8 cellular contexts compared by ENCODE assay signal in the genomic region with DNA sequence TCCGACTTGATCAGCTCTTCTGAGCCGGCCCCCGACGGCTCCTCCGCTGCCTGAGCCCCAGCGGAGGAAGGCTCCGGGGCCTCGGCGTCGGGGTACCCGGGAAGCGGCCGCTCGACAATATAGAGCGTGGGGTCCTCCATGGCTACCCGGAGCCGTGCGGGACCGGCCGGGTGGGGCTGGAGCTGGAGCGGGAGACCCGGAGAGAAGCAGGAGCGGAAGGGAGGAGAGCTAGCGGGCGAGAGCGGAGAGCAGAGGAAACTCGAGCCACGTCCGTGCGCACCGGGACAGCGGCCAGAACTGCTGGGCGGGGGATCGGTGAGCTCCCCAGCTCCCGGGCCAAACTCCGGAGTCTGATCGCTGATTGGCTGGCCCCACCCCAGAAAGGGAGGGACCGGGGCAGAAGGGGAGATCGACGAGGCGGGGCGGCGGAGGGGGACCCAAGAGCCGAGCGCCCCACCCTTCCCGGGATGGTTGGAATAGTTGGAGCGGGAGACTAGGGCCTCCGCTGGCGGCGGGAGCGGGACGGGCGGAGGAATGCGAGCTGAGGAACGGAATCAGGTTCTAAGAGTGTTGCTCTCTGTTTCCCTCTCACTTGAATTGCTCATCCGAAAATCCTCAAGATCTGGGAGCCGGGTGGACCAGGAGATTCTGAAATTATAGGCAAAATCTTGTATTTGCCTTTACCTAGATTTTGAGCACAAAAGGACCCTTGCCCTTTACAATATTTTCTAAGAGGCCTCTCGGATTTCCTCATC. TPM values are rescaled to one million over a fixed set of nuclear protein-coding genes. Genes with fewer than 3 reads are reported as not detected.
DNase-seq lines count a peak whose midpoint lies in the region; ATAC-seq and TF ChIP-seq lines count a peak whose summit lies in the region.

CAVIN1 (minus strand) TSS at position 299 of the 755 bp plus-strand sequence; CDS start at position 140, 159 bp downstream.

- TF ChIP-seq CTCF in CD4-positive, alpha-beta T cell (IDR thresholded peaks at IDR 0.05) = no peak
- TF ChIP-seq CTCF in HFF-Myc (IDR thresholded peaks at IDR 0.05; ENCODE audit: low read depth, low read length, missing control alignments) = no peak

- peaks cover 27% of the 10 kb centered on the region for H3K27me3 Mint-ChIP-seq in CD4-positive, alpha-beta T cell

- peaks cover 16% of the 10 kb centered on the region for H3K4me1 Mint-ChIP-seq in CD4-positive, alpha-beta T cell (ENCODE audit: low read depth)

- H3K9me3 ChIP-seq in CD4-positive, alpha-beta T cell (ENCODE audit: control insufficient read depth, low read length) = no peaks in the 10 kb centered on the region

- H3K9me3 Mint-ChIP-seq in CD4-positive, alpha-beta T cell = no peaks in the 10 kb centered on the region

- H3K36me3 Mint-ChIP-seq in CD4-positive, alpha-beta T cell (ENCODE audit: low read depth) = no peaks in the 10 kb centered on the region

- H3K4me3 ChIP-seq in HFF-Myc (replicated peaks; ENCODE audit: low read depth, low read length) = peak within 1 kb of the TSS; percentile 82

- intact Hi-C loops in CD4-positive, alpha-beta T cell (cut with DNase I, micrococcal nuclease) = loop anchor here in 1 of 2 experiments (5.0 kb wide), 1 partner anchor 39 kb away; no protein-coding TSS in a partner anchor
- intact Hi-C loops in left colon (cut with DNase I, micrococcal nuclease) = loop anchor here in 1 of 2 donors (10.0 kb wide), 1 partner anchor 102 kb away; no protein-coding TSS in a partner anchor

- no peak within 1 kb of the TSS for H3K27ac ChIP-seq in CD4-positive, alpha-beta T cell (ENCODE audit: low read depth, low read length)

- H3K27me3 ChIP-seq in CD4-positive, alpha-beta T cell (ENCODE audit: control insufficient read depth, insufficient read depth, low read length) = peaks cover 28% of the 10 kb centered on the region

- no peak for DNase-seq in CD4-positive, alpha-beta T cell
- DNase-seq in HFF-Myc (ENCODE audit: extremely low read depth, low read depth) (peak; percentile 85), T1000 (lab: John Stamatoyannopoulos, UW) (peak; percentile 95), ecto neural progenitor cell (ENCODE audit: low spot score) (peak; percentile 95), left colon (peak; percentile 88 to 93), smooth muscle cell of the brain vasculature (ENCODE audit: low read depth, low spot score) (peak; percentile 83), NCI-H1417 treated with DMSO at 0.1 percent for 48 hours (lab: John Stamatoyannopoulos, UW) (no peak)

- POLR2A ChIA-PET in CD4-positive, alpha-beta T cell (lab: Charles Lee) = interaction anchor here (0.6 to 2.5 kb wide), 12 partner anchors 16 to 205 kb away, joined by 3 to 12 read pairs (median 4); partner anchors contain the start of genes NAGLU, RETREG3, STAT3 and TUBG1

- H3K27ac Mint-ChIP-seq in CD4-positive, alpha-beta T cell = no peak within 1 kb of the TSS

- peak within 1 kb of the TSS; percentile 88 for H3K4me3 Mint-ChIP-seq in CD4-positive, alpha-beta T cell

- peak; percentile 35 for ATAC-seq in CD4-positive, alpha-beta T cell (ENCODE audit: poor library complexity)
- ATAC-seq in left colon (peak; percentile 81), HG02623 (IDR thresholded peaks at IDR 0.05; ENCODE audit: unreplicated experiment) (no peak)

- CTCF ChIA-PET in CD4-positive, alpha-beta T cell (lab: Charles Lee) = interaction anchor here (0.8 to 2.4 kb wide), 3 partner anchors 94 to 111 kb away, joined by 3 to 4 read pairs (median 4); no protein-coding TSS in a partner anchor

RNA-seq across cellular contexts. Expression of gene CAVIN1, which starts in this region (rescaled TPM):
- total RNA-seq in CD4-positive, alpha-beta T cell = under 1 TPM; 0.14 to 0.16 TPM
- 10 to 100 TPM; 21.9 to 62.0 TPM for total RNA-seq in left colon

Comparison
In these comparisons a context has a peak if more than half of its experiments do, and no peak if none do; other contexts are left out.
1. RNA of gene CAVIN1 (total RNA-seq): 21.9 to 62.0 TPM in left colon; 0.14 to 0.16 TPM in CD4-positive, alpha-beta T cell; every median in the first group is over 10 times any median in the second.
2. Peak in ATAC-seq in CD4-positive, alpha-beta T cell; RNA of the gene not detected or under 1 TPM.
3. DNase-seq: peak in HFF-Myc (single experiment), T1000 (single experiment), ecto neural progenitor cell (single experiment), left colon (2 of 2) and smooth muscle cell of the brain vasculature (single experiment); none in CD4-positive, alpha-beta T cell (0 of 10) and NCI-H1417 treated with DMSO at 0.1 percent for 48 hours (single experiment).